In genomic region chr15:48394172-48394571, GRCh38 we compare ENCODE assay signal across 1 cellular context.
TF ChIP-seq lines count a peak whose summit lies in the region.

No MANE protein-coding gene starts in this region.

TF ChIP-seq in IMR-90, 13 proteins besides CTCF, POLR2A, EP300 and RAD21 (continued from another document):
- TF ChIP-seq RCOR1 (IDR thresholded peaks at IDR 0.05; ENCODE audit: insufficient replicate concordance, low read length), result no peak
- TF ChIP-seq SMC3 (IDR thresholded peaks at IDR 0.05; ENCODE audit: low read depth, low read length), result no peak
- TF ChIP-seq MXI1 (IDR thresholded peaks at IDR 0.05; ENCODE audit: borderline replicate concordance, low read depth, low read length), result no peak
- TF ChIP-seq NFE2L2 (IDR thresholded peaks at IDR 0.05; ENCODE audit: low read depth, low read length), result no peak
- TF ChIP-seq USF2 (IDR thresholded peaks at IDR 0.05; ENCODE audit: low read depth, low read length), result no peak
- TF ChIP-seq RFX5 (IDR thresholded peaks at IDR 0.05; ENCODE audit: low read depth, low read length), result no peak
- TF ChIP-seq CHD1 (IDR thresholded peaks at IDR 0.05; ENCODE audit: low read depth, low read length), result no peak
